Comparison of ENCODE assay signal across 9 cellular contexts in genomic region chr6:56091159-56091869, GRCh38.
DNase-seq lines count a peak whose midpoint lies in the region; ATAC-seq and TF ChIP-seq lines count a peak whose summit lies in the region.
"Had no signal": no experiment of that assay in that cellular context is flagged by ENCODE, and none has a peak within 500 bp of the region (broad histone marks: within the 10 kb centered on the region; RNA-seq: fewer than 3 reads in every experiment).

No MANE protein-coding gene starts in this region.

- no peak overlapping the region for H3K27ac Mint-ChIP-seq in CD8-positive, alpha-beta memory T cell
- H3K27ac Mint-ChIP-seq: activated B cell treated with CpG ODN at 0.5 μM for 24 hours had no signal

- no peaks in the 10 kb centered on the region for H3K4me1 Mint-ChIP-seq in CD8-positive, alpha-beta memory T cell
- H3K4me1 Mint-ChIP-seq: activated B cell treated with CpG ODN at 0.5 μM for 24 hours had no signal

- intact Hi-C loops in left lung (cut with DNase I): no loop called here

- peaks cover 3 to 6% of the 10 kb centered on the region in 2 donors for H3K4me1 ChIP-seq in left lung
- H3K4me1 ChIP-seq in CD8-positive, alpha-beta memory T cell (ENCODE audit: insufficient read depth, low read length): no peaks in the 10 kb centered on the region

- H3K36me3 ChIP-seq in brain microvascular endothelial cell (replicated peaks) (no peaks in the 10 kb centered on the region), left lung (no peaks in the 10 kb centered on the region)
- no peaks in the 10 kb centered on the region for H3K36me3 ChIP-seq in CD8-positive, alpha-beta memory T cell (ENCODE audit: insufficient read depth, low read length)

- no peaks in the 10 kb centered on the region for H3K27me3 Mint-ChIP-seq in CD8-positive, alpha-beta memory T cell
- H3K27me3 Mint-ChIP-seq: activated B cell treated with CpG ODN at 0.5 μM for 24 hours had no signal

- H3K27me3 ChIP-seq in brain microvascular endothelial cell (replicated peaks) (no peaks in the 10 kb centered on the region), left lung (no peaks in the 10 kb centered on the region)
- no peaks in the 10 kb centered on the region for H3K27me3 ChIP-seq in CD8-positive, alpha-beta memory T cell (ENCODE audit: insufficient read depth, low read length, poor library complexity, severe bottlenecking)

- no peak for TF ChIP-seq CTCF in AG09319 (IDR thresholded peaks at IDR 0.05; ENCODE audit: low read depth, low read length)
- no peak for TF ChIP-seq CTCF in brain microvascular endothelial cell (IDR thresholded peaks at IDR 0.05; ENCODE audit: low read depth, low read length, missing control alignments)
- TF ChIP-seq CTCF in left lung (IDR thresholded peaks at IDR 0.05): no peak

- in situ Hi-C loops in brain microvascular endothelial cell (cut with HindIII; ENCODE audit: low pct_ligation_motif_present, low sequenced_read_pairs): no loop called here

- H3K4me3 ChIP-seq in brain microvascular endothelial cell (ENCODE audit: low read depth, low read length) (no peak overlapping the region), left lung (no peak overlapping the region)
- no peak overlapping the region for H3K4me3 ChIP-seq in CD8-positive, alpha-beta memory T cell (ENCODE audit: low read length)

- H3K9me3 Mint-ChIP-seq in CD8-positive, alpha-beta memory T cell: peaks cover 5 to 23% (median 9%) of the 10 kb centered on the region in 5 donors

- DNase-seq in AG09319 (ENCODE audit: extremely low read depth, low read depth): peak; percentile 27
- peak; percentile 86 for DNase-seq in LHCN-M2 (ENCODE audit: low read depth)
- peak; percentile 61 for DNase-seq in brain microvascular endothelial cell
- DNase-seq in left lung: no peak
- no peak for DNase-seq in CD8-positive, alpha-beta memory T cell
- no peak for DNase-seq in activated effector memory CD4-positive, alpha-beta T cell treated with anti-CD3 and anti-CD28 coated beads, Interleukin-2, amount 50 U/mL, for 16 hours
- no peak for DNase-seq in activated CD8-positive, alpha-beta memory T cell treated with anti-CD3 and anti-CD28 coated beads, Interleukin-2, amount 50 U/mL, for 4 hours
- DNase-seq: activated B cell treated with CpG ODN at 0.5 μM for 24 hours had no signal

- peaks cover 0 to 11% of the 10 kb centered on the region in 2 donors for H3K9me3 ChIP-seq in left lung
- H3K9me3 ChIP-seq in CD8-positive, alpha-beta memory T cell (ENCODE audit: low read length): no peaks in the 10 kb centered on the region

- no peaks in the 10 kb centered on the region for H3K36me3 Mint-ChIP-seq in CD8-positive, alpha-beta memory T cell

- POLR2A ChIA-PET in CD8-positive, alpha-beta memory T cell (lab: Charles Lee): no interaction called here

- H3K27ac ChIP-seq in brain microvascular endothelial cell (peak overlapping the region; percentile 49), left lung (peak overlapping the region in 1 of 2 donors; percentile 58)
- no peak overlapping the region for H3K27ac ChIP-seq in CD8-positive, alpha-beta memory T cell (ENCODE audit: low read depth, low read length)

- peak; percentile 93 for ATAC-seq in left lung
- no peak for ATAC-seq in HG03025 (IDR thresholded peaks at IDR 0.05; ENCODE audit: low FRiP score, unreplicated experiment)

- CTCF ChIA-PET in CD8-positive, alpha-beta memory T cell (lab: Charles Lee): no interaction called here

- no peak overlapping the region for H3K4me3 Mint-ChIP-seq in CD8-positive, alpha-beta memory T cell
- H3K4me3 Mint-ChIP-seq: activated B cell treated with CpG ODN at 0.5 μM for 24 hours had no signal

Comparison
In these comparisons a context has a peak if more than half of its experiments do, and no peak if none do; other contexts are left out.
1. DNase-seq: peak in AG09319 (single experiment), LHCN-M2 (single experiment) and brain microvascular endothelial cell (single experiment); none in left lung (0 of 2), CD8-positive, alpha-beta memory T cell (0 of 5), activated effector memory CD4-positive, alpha-beta T cell treated with anti-CD3 and anti-CD28 coated beads, Interleukin-2, amount 50 U/mL, for 16 hours (single experiment) and activated CD8-positive, alpha-beta memory T cell treated with anti-CD3 and anti-CD28 coated beads, Interleukin-2, amount 50 U/mL, for 4 hours (single experiment).